ENCODE assay signal across 23 cellular contexts in the genomic region with DNA sequence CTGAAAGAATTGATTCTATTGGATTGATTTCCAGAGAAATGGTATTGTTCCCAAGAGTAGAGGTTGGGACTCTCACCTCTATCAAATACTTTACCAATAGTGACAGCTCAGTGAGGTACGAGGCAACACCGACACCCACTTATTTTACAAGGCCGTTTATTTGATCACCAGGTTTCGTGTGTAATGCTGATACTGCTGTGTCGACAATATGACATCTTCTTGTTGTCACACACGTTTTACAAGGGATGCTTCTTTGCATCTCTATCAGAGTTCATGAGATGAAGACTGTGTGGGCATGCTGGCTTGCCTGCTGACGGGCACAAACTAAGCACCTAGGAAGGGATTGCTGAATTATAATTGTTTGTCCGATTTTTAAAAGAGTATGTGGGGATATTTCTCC.
DNase-seq lines count a peak whose midpoint lies in the region; ATAC-seq, FAIRE-seq and TF ChIP-seq lines count a peak whose summit lies in the region.
"Had no signal": no experiment of that assay in that cellular context is flagged by ENCODE, and none has a peak within 500 bp of the region (broad histone marks: within the 10 kb centered on the region; RNA-seq: fewer than 3 reads in every experiment).

No MANE protein-coding gene starts in this region.

- CTCF ChIA-PET in HepG2 (lab: Yijun Ruan, JAX; ENCODE audit: low intra/inter-chr PET ratio, low total read pairs) = no interaction called here

- H3K27ac Mint-ChIP-seq in activated T-helper 17 cell treated with anti-CD3 and anti-CD28 coated beads, Interleukin-2, amount 50 U/mL, for 72 hours = peak overlapping the region; percentile 2
- H3K27ac Mint-ChIP-seq: CD14-positive monocyte had no signal

- no peak for TF ChIP-seq POLR2A in HepG2 (IDR thresholded peaks at IDR 0.05; ENCODE audit: insufficient read depth in 1 of 2, low read depth in 2 of 2, low read length in 2 of 2)
- no peak for TF ChIP-seq POLR2A in right lobe of liver (IDR thresholded peaks at IDR 0.05)

- TF ChIP-seq CTCF in HepG2 (CRISPR knock-in tag; IDR thresholded peaks at IDR 0.05) = no peak
- TF ChIP-seq CTCF in right lobe of liver (IDR thresholded peaks at IDR 0.05) = no peak
- no peak for TF ChIP-seq CTCF in foreskin keratinocyte (conservative IDR thresholded peaks at IDR 0.05)

- no peak for TF ChIP-seq EP300 in HepG2 (IDR thresholded peaks at IDR 0.05; ENCODE audit: low read depth in 2 of 2, low read length in 2 of 2)
- TF ChIP-seq EP300 in HepG2 (CRISPR knock-in tag; IDR thresholded peaks at IDR 0.05; ENCODE audit: borderline replicate concordance) = no peak

- no peaks in the 10 kb centered on the region for H3K36me3 ChIP-seq in HepG2 (replicated peaks in 1 of 2; ENCODE audit: control insufficient read depth in 1 of 2, insufficient read depth in 2 of 2, low read length in 2 of 2)
- H3K36me3 ChIP-seq in right lobe of liver = no peaks in the 10 kb centered on the region
- H3K36me3 ChIP-seq: BE2C, BLaER1 had no signal

- no peak overlapping the region for H3K4me3 Mint-ChIP-seq in activated T-helper 17 cell treated with anti-CD3 and anti-CD28 coated beads, Interleukin-2, amount 50 U/mL, for 72 hours
- H3K4me3 Mint-ChIP-seq: CD14-positive monocyte; CD4-positive, alpha-beta memory T cell; CD4-positive, CD25-positive, alpha-beta regulatory T cell; CD8-positive, alpha-beta memory T cell had no signal

- 25% methylated on average over 8 of the region's 8 CpGs for WGBS in HepG2 (ENCODE audit: low lambda C conversion rate)
- WGBS in right lobe of liver (ENCODE audit: insufficient coverage, low coverage, low lambda C conversion rate, missing lambda C conversion rate) = 68% methylated on average over 8 of the region's 8 CpGs

- H3K4me1 ChIP-seq in HepG2 (ENCODE audit: insufficient read depth, low read length) (no peaks in the 10 kb centered on the region), right lobe of liver (no peaks in the 10 kb centered on the region), foreskin keratinocyte (peaks cover 8% of the 10 kb centered on the region)
- H3K4me1 ChIP-seq: BE2C, BLaER1 had no signal

- H4K20me1 ChIP-seq in HepG2 (ENCODE audit: insufficient read depth, low read length) = no peaks in the 10 kb centered on the region
- H4K20me1 ChIP-seq: BLaER1 had no signal

- H3K79me2 ChIP-seq in HepG2 (ENCODE audit: insufficient read depth, low read length) = no peaks in the 10 kb centered on the region

- in situ Hi-C loops in HepG2 (cut with HindIII; ENCODE audit: extremely low pct_ligation_motif_present, low pct_unique_long_range_greater_than_20kb) = no loop called here

- H3K27me3 ChIP-seq in HepG2 (ENCODE audit: control insufficient read depth in 1 of 2, insufficient read depth in 2 of 2, low read length in 2 of 2) (no peaks in the 10 kb centered on the region; a peak in 1 of 5 replicates), right lobe of liver (no peaks in the 10 kb centered on the region), foreskin keratinocyte (no peaks in the 10 kb centered on the region)
- H3K27me3 ChIP-seq: BLaER1 had no signal

- H3K27me3 Mint-ChIP-seq in activated T-helper 17 cell treated with anti-CD3 and anti-CD28 coated beads, Interleukin-2, amount 50 U/mL, for 72 hours = no peaks in the 10 kb centered on the region
- H3K27me3 Mint-ChIP-seq: CD4-positive, alpha-beta memory T cell; CD4-positive, CD25-positive, alpha-beta regulatory T cell had no signal

- H3K9me3 ChIP-seq in HepG2 (ENCODE audit: low read length) = no peaks in the 10 kb centered on the region
- no peaks in the 10 kb centered on the region for H3K9me3 ChIP-seq in right lobe of liver
- H3K9me3 ChIP-seq: BE2C, BLaER1 had no signal

- H3K4me3 ChIP-seq in HepG2 (replicated peaks in 1 of 3; ENCODE audit: insufficient read depth in 1 of 3, low read depth in 2 of 3, low read length in 3 of 3) (no peak overlapping the region), right lobe of liver (no peak overlapping the region)
- H3K4me3 ChIP-seq: BLaER1, GM12878 had no signal

- no peaks in the 10 kb centered on the region for H3K36me3 Mint-ChIP-seq in activated T-helper 17 cell treated with anti-CD3 and anti-CD28 coated beads, Interleukin-2, amount 50 U/mL, for 72 hours (ENCODE audit: low read depth)
- H3K36me3 Mint-ChIP-seq: CD14-positive monocyte; CD4-positive, alpha-beta memory T cell; CD4-positive, CD25-positive, alpha-beta regulatory T cell; CD8-positive, alpha-beta memory T cell had no signal

- H3K4me1 Mint-ChIP-seq in activated T-helper 17 cell treated with anti-CD3 and anti-CD28 coated beads, Interleukin-2, amount 50 U/mL, for 72 hours = peaks cover 5% of the 10 kb centered on the region
- H3K4me1 Mint-ChIP-seq: CD14-positive monocyte; CD4-positive, CD25-positive, alpha-beta regulatory T cell; CD8-positive, alpha-beta memory T cell had no signal

- H3K4me2 ChIP-seq in HepG2 (ENCODE audit: low read depth, low read length) = no peak overlapping the region
- H3K4me2 ChIP-seq: BLaER1 had no signal

- no peak overlapping the region for H3K9ac ChIP-seq in HepG2 (ENCODE audit: insufficient read depth, low read depth, low read length)
- H3K9ac ChIP-seq: BLaER1 had no signal

- no peak for TF ChIP-seq RAD21 in HepG2 (CRISPR knock-in tag; IDR thresholded peaks at IDR 0.05)

- intact Hi-C loops in HepG2 (cut with micrococcal nuclease; ENCODE audit: unreplicated experiment) = no loop called here
- intact Hi-C loops in right lobe of liver (cut with DNase I) = no loop called here

- POLR2A ChIA-PET in HepG2 (lab: Yijun Ruan, JAX) = no interaction called here

- H2AFZ ChIP-seq in HepG2 (ENCODE audit: low read length) = no peak overlapping the region

- H3K27ac ChIP-seq in HepG2 (ENCODE audit: extremely low read length, insufficient read depth, low read length) = no peak overlapping the region
- no peak overlapping the region for H3K27ac ChIP-seq in right lobe of liver
- H3K27ac ChIP-seq in foreskin keratinocyte = no peak overlapping the region
- H3K27ac ChIP-seq: 22Rv1, BLaER1 had no signal

- DNase-seq in HepG2 (ENCODE audit: low spot score) (no peak), right lobe of liver (no peak), foreskin keratinocyte (no peak)
- DNase-seq: ACHN; BE2C; C1 segment of cervical spinal cord; CD4-positive, alpha-beta memory T cell; CD4-positive, CD25-positive, alpha-beta regulatory T cell; CD8-positive, alpha-beta memory T cell; COR-L47; DMS 273 treated with DMSO at 0.1 percent for 48 hours; DMS153; DMS53; DMS79; DND-41; EL; GDM1 had no signal

- no peaks in the 10 kb centered on the region for H3K9me3 Mint-ChIP-seq in activated T-helper 17 cell treated with anti-CD3 and anti-CD28 coated beads, Interleukin-2, amount 50 U/mL, for 72 hours
- H3K9me3 Mint-ChIP-seq: CD8-positive, alpha-beta memory T cell had no signal

- no TSS peak for BruUV-seq in HepG2 (replicated peaks; lab: Mats Ljungman, UMichigan)

- FAIRE-seq in HepG2 (lab: Jason Lieb, UNC) = no peak
- FAIRE-seq: GM12878 had no signal

- ATAC-seq in HepG2 (no peak), right lobe of liver (no peak), GM18868 (IDR thresholded peaks at IDR 0.05; ENCODE audit: unreplicated experiment) (no peak), foreskin keratinocyte (no peak)
- no peak for ATAC-seq in activated T-helper 17 cell treated with anti-CD3 and anti-CD28 coated beads, Interleukin-2, amount 50 U/mL, for 72 hours (replicated peaks)

TF ChIP-seq in HepG2, 621 proteins besides CTCF, POLR2A, EP300 and RAD21:
- TF ChIP-seq, protein P1, sequence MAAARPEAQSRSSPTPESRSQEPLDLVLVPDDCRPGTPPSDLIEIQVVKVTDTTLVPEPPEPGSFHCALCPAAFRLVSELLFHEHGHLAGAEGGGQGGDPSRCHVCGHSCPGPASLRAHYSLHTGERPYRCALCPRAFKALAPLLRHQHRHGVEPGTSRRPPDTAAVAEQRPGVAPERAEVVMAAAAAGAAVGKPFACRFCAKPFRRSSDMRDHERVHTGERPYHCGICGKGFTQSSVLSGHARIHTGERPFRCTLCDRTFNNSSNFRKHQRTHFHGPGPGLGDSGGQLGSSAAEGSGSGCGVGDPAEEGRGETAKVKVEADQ (CRISPR knock-in tag; IDR thresholded peaks at IDR 0.05; ENCODE audit: borderline replicate concordance) = no peak
- TF ChIP-seq MAFK (conservative IDR thresholded peaks at IDR 0.05 in 1 of 2, IDR thresholded peaks at IDR 0.05 in 1 of 2; ENCODE audit: low read length in 2 of 2) (peak; percentile 73 to 75), MAFF (IDR thresholded peaks at IDR 0.05; ENCODE audit: low read depth, low read length) (peak; percentile 48)
